ENCODE assay signal across 13 cellular contexts in the genomic region with DNA sequence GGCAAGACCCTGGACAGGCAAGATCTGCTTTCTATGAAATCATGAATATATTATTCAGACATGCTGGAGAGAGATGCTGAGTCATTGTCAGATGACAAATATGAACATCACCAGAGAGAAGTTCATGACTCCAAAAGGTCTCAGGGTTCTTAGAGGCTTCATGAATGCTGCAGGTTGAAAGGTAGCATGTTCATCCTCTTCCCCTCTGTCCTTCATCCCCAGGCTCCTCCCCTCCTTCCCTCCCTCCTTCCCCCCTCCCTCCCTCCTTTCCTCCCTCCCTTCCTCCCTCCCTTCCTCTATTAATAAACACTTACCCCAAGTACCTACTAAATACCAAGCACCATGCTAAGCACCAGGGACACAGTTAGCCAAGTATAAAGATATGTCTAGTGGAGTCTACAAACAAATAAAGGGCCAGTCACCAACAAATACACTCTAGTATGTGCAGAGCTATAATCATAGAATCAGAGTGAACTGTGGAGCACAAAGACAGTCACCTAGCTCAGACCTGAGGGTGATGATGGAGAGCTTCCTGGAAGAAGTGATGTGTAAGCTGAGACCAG. TPM values are rescaled to one million over a fixed set of nuclear protein-coding genes. Genes with fewer than 3 reads are reported as not detected.
DNase-seq lines count a peak whose midpoint lies in the region; ATAC-seq lines count a peak whose summit lies in the region.
"Had no signal": no experiment of that assay in that cellular context is flagged by ENCODE, and none has a peak within 500 bp of the region (broad histone marks: within the 10 kb centered on the region; RNA-seq: fewer than 3 reads in every experiment).

No MANE protein-coding gene starts in this region.

- H3K27me3 Mint-ChIP-seq in stimulated activated naive CD8-positive, alpha-beta T cell treated with anti-CD3 and anti-CD28 coated beads, Interleukin-15, amount 100 ng/mL, for 72 hours = peaks cover 38% of the 10 kb centered on the region

- no peaks in the 10 kb centered on the region for H3K4me1 Mint-ChIP-seq in stimulated activated naive CD8-positive, alpha-beta T cell treated with anti-CD3 and anti-CD28 coated beads, Interleukin-15, amount 100 ng/mL, for 72 hours
- H3K4me1 Mint-ChIP-seq: memory B cell had no signal

- H3K4me3 Mint-ChIP-seq in stimulated activated naive CD8-positive, alpha-beta T cell treated with anti-CD3 and anti-CD28 coated beads, Interleukin-15, amount 100 ng/mL, for 72 hours = no peak overlapping the region
- H3K4me3 Mint-ChIP-seq: activated CD8-positive, alpha-beta T cell treated with anti-CD3 and anti-CD28 coated beads for 36 hours; CD4-positive, alpha-beta T cell; memory B cell had no signal

- no peak overlapping the region for H3K27ac Mint-ChIP-seq in stimulated activated naive CD8-positive, alpha-beta T cell treated with anti-CD3 and anti-CD28 coated beads, Interleukin-15, amount 100 ng/mL, for 72 hours
- H3K27ac Mint-ChIP-seq: activated CD8-positive, alpha-beta T cell treated with anti-CD3 and anti-CD28 coated beads for 36 hours; CD4-positive, alpha-beta T cell; memory B cell had no signal

- ATAC-seq in stimulated activated naive CD8-positive, alpha-beta T cell treated with anti-CD3 and anti-CD28 coated beads, Interleukin-15, Interleukin-2, amounts not matched to agents 100 U/mL and 50 U/mL, for 24 hours = peak; percentile 36
- no peak for ATAC-seq in stimulated activated naive CD8-positive, alpha-beta T cell treated with anti-CD3 and anti-CD28 coated beads, Interleukin-15, amount 100 ng/mL, for 72 hours
- no peak for ATAC-seq in GM18520 (IDR thresholded peaks at IDR 0.05; ENCODE audit: unreplicated experiment)
- no peak for ATAC-seq in HG03175 (IDR thresholded peaks at IDR 0.05; ENCODE audit: unreplicated experiment)
- ATAC-seq: activated CD8-positive, alpha-beta T cell treated with anti-CD3 and anti-CD28 coated beads for 36 hours; GM12878 had no signal

- H3K9me3 Mint-ChIP-seq in stimulated activated naive CD8-positive, alpha-beta T cell treated with anti-CD3 and anti-CD28 coated beads, Interleukin-15, amount 100 ng/mL, for 72 hours = no peaks in the 10 kb centered on the region
- H3K9me3 Mint-ChIP-seq: activated CD8-positive, alpha-beta T cell treated with anti-CD3 and anti-CD28 coated beads for 36 hours; CD4-positive, alpha-beta T cell; memory B cell had no signal

- in situ Hi-C loops in SK-MEL-5 (cut with HindIII; ENCODE audit: low pct_unique_long_range_greater_than_20kb, low sequenced_read_pairs) = no loop called here

- no peak for DNase-seq in stimulated activated naive CD8-positive, alpha-beta T cell treated with anti-CD3 and anti-CD28 coated beads, Interleukin-15, Interleukin-2, amounts not matched to agents 100 U/mL and 50 U/mL, for 24 hours
- no peak for DNase-seq in stimulated activated naive CD8-positive, alpha-beta T cell treated with anti-CD3 and anti-CD28 coated beads, Interleukin-15, amount 100 ng/mL, for 72 hours
- DNase-seq in SK-MEL-5 (ENCODE audit: low read depth, low spot score) (peak; percentile 50), fibroblast of peridontal ligament (ENCODE audit: extremely low read depth) (peak; percentile 60), NCI-H526 treated with DMSO at 0.1 percent for 48 hours (lab: John Stamatoyannopoulos, UW) (no peak), NCI-H1436 treated with DMSO at 0.1 percent for 48 hours (lab: John Stamatoyannopoulos, UW) (no peak)
- DNase-seq: activated CD8-positive, alpha-beta T cell treated with anti-CD3 and anti-CD28 coated beads for 36 hours; CD4-positive, alpha-beta T cell; transverse colon had no signal

RNA-seq across cellular contexts. Expression of a gene that starts 46.2 kb away (rescaled TPM):
- not detected in 2 replicates for total RNA-seq in SK-MEL-5 (2014; rRNA removed; shearing (Covaris generic))
- polyA plus RNA-seq in SK-MEL-5 (2015; cell fraction: cytosol; rRNA removed) = 0.40 TPM in 1 of 2 replicates, not detected in the other
- 0.69 TPM in 1 of 2 replicates, not detected in the other for polyA plus RNA-seq in SK-MEL-5 (2015; cell fraction: nucleus; rRNA removed)
- total RNA-seq: activated CD8-positive, alpha-beta T cell treated with anti-CD3 and anti-CD28 coated beads for 36 hours; CD4-positive, alpha-beta T cell; GM12878 had no signal
- polyA plus RNA-seq: GM12878 had no signal

Comparison
In these comparisons a context has a peak if more than half of its experiments do, and no peak if none do; other contexts are left out.
1. DNase-seq: peak in SK-MEL-5 (single experiment) and fibroblast of peridontal ligament (single experiment); none in stimulated activated naive CD8-positive, alpha-beta T cell treated with anti-CD3 and anti-CD28 coated beads, Interleukin-15, Interleukin-2, amounts not matched to agents 100 U/mL and 50 U/mL, for 24 hours (single experiment), stimulated activated naive CD8-positive, alpha-beta T cell treated with anti-CD3 and anti-CD28 coated beads, Interleukin-15, amount 100 ng/mL, for 72 hours (0 of 2), NCI-H526 treated with DMSO at 0.1 percent for 48 hours (single experiment) and NCI-H1436 treated with DMSO at 0.1 percent for 48 hours (single experiment).